ENCODE assay signal across 8 cellular contexts in the genomic region with DNA sequence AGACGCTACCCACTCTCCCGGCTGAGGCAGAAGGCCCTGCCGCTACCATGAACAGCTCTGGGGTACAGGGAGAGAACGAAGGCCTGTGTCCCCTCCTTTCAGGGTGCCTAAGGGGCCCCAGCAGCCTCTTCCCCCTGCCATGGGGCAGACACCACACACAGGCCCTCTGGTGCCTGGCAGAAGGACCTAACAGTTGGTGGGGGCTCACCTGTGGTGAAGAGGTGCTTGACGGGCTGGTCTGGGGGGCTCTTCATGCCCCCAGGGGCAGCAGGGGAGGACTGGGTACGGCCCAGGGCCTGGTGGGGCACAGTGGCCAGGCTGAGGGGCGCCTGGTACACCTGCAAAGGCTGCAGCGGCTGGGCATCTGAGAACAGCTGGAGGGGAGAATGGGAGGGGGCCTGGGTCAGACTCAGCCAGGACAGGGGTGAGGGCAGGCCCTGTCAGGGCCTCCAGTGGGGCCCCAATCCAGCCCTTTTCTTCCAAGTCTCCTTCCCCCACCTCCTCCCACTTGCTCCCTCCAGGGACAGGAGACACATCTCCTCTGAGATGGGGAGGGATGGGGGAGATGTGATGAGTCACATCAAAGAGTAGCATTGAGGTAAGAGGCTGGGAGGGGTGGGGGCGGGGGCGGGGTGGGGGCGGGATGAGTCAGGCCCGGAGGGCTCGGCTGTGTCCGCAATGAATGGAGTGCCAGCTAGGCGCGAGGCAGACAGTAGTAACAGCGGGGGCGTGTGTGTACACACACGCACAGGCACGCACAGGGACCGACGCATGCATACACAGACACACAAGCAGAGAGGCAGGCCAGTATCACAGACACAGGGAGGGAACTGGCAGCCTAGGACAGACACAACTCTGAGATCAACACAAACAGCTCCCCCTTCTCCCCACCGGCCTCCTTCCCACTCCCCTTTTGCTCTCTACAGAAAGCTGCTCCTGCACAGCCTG. TPM values are rescaled to one million over a fixed set of nuclear protein-coding genes. Genes with fewer than 3 reads are reported as not detected.
DNase-seq lines count a peak whose midpoint lies in the region; ATAC-seq lines count a peak whose summit lies in the region.

No MANE protein-coding gene starts in this region.

- H3K27me3 Mint-ChIP-seq in central memory CD8-positive, alpha-beta T cell = no peaks in the 10 kb centered on the region

- peaks cover 26% of the 10 kb centered on the region for H3K36me3 Mint-ChIP-seq in central memory CD8-positive, alpha-beta T cell (ENCODE audit: insufficient read depth)

- H3K27ac Mint-ChIP-seq in central memory CD8-positive, alpha-beta T cell (ENCODE audit: low read depth) = peak overlapping the region; percentile 82

- peaks cover 14% of the 10 kb centered on the region for H3K4me1 Mint-ChIP-seq in central memory CD8-positive, alpha-beta T cell

- peak overlapping the region; percentile 63 for H3K27ac ChIP-seq in substantia nigra (ENCODE audit: low read depth, low read length, poor library complexity, severe bottlenecking)

- peak; percentile 94 to 98 for ATAC-seq in activated CD4-positive, CD25-positive, alpha-beta regulatory T cell treated with anti-CD3 and anti-CD28 coated beads, Interleukin-2, amount 50 U/mL, for 24 hours
- peak; percentile 31 for ATAC-seq in central memory CD8-positive, alpha-beta T cell (replicated peaks; ENCODE audit: extremely low read depth, poor library complexity, severe bottlenecking)
- ATAC-seq in GM18519 (IDR thresholded peaks at IDR 0.05; ENCODE audit: low FRiP score, unreplicated experiment) = no peak

- DNase-seq in NCI-H748 (lab: John Stamatoyannopoulos, UW; ENCODE audit: unreplicated experiment) (peak; percentile 28), NCI-H748 treated with DMSO at 0.1 percent for 48 hours (lab: John Stamatoyannopoulos, UW) (no peak), myocyte (ENCODE audit: low read depth) (peak; percentile 77), substantia nigra (lab: John Stamatoyannopoulos, UW) (peak in 5 of 49 donors; percentile 15 to 78 (median 40)), mesenteric fat pad (ENCODE audit: low spot score) (no peak)
- no peak for DNase-seq in central memory CD8-positive, alpha-beta T cell (ENCODE audit: low spot score in 2 of 2)

- no peaks in the 10 kb centered on the region for H3K9me3 Mint-ChIP-seq in central memory CD8-positive, alpha-beta T cell

- no peak overlapping the region for H3K4me3 Mint-ChIP-seq in central memory CD8-positive, alpha-beta T cell

RNA-seq across cellular contexts. Expression of a gene that starts 16.1 kb away (rescaled TPM):
- total RNA-seq in myocyte (39.5 and 44.6 TPM in 2 replicates), mesenteric fat pad (56.7 TPM)
- polyA plus RNA-seq in myocyte (2012) = 98.6 TPM

RNA-seq across cellular contexts. Expression of a gene that starts 20.2 kb away (rescaled TPM):
- total RNA-seq in myocyte = 34.1 and 40.2 TPM in 2 replicates
- polyA plus RNA-seq in myocyte (2012) = 34.9 TPM
- 55.4 TPM for total RNA-seq in mesenteric fat pad

RNA-seq across cellular contexts. Expression of a gene that starts 36.8 kb away (rescaled TPM):
- 646 and 649 TPM in 2 replicates for total RNA-seq in myocyte
- polyA plus RNA-seq in myocyte (2012) = 153 TPM
- total RNA-seq in mesenteric fat pad = 34.9 TPM

RNA-seq across cellular contexts. Expression of a gene that starts 55.1 kb away (rescaled TPM):
- 0.45 and 1.4 TPM in 2 replicates for total RNA-seq in myocyte
- 0.81 TPM for polyA plus RNA-seq in myocyte (2012)
- 0.74 TPM for total RNA-seq in mesenteric fat pad

Comparison
In these comparisons a context has a peak if more than half of its experiments do, and no peak if none do; other contexts are left out.
1. DNase-seq: peak in NCI-H748 (single experiment) and myocyte (single experiment); none in NCI-H748 treated with DMSO at 0.1 percent for 48 hours (single experiment), central memory CD8-positive, alpha-beta T cell (0 of 2) and mesenteric fat pad (single experiment).
2. RNA of a gene that starts 36.8 kb away (total RNA-seq): 646 to 649 TPM in myocyte; 34.9 TPM in mesenteric fat pad (single experiment); every median in the first group is over 10 times any median in the second.